Comparison of ENCODE assay signal across 8 cellular contexts in genomic region chrY:13435968-13436937, GRCh38. TPM values are rescaled to one million over a fixed set of nuclear protein-coding genes. Genes with fewer than 3 reads are reported as not detected.
A peak's percentile ranks its signal among the peaks of the same experiment; 100 is the strongest.
DNase-seq lines count a peak whose midpoint lies in the region; ATAC-seq and TF ChIP-seq lines count a peak whose summit lies in the region.

No MANE protein-coding gene starts in this region.

- ATAC-seq in HG03025 (IDR thresholded peaks at IDR 0.05; ENCODE audit: low FRiP score, unreplicated experiment) = no peak

- H3K4me3 ChIP-seq in fibroblast of pulmonary artery (replicated peaks; ENCODE audit: low read depth, low read length) = peak overlapping the region; percentile 62

- DNase-seq in NCI-H2171 treated with DMSO at 0.1 percent for 48 hours (lab: John Stamatoyannopoulos, UW) = peak; percentile 21
- DNase-seq in NCI-H2171 (lab: John Stamatoyannopoulos, UW) = no peak
- DNase-seq in T-helper 2 cell = peak in 4 of 5 experiments; percentile 21 to 70 (median 48)
- DNase-seq in fibroblast of pulmonary artery (ENCODE audit: low read depth) = peak; percentile 59
- DNase-seq in stimulated activated CD8-positive, alpha-beta memory T cell treated with anti-CD3 and anti-CD28 coated beads, Interleukin-15, amount 100 ng/mL, for 1 hour (ENCODE audit: low read depth) = peak; percentile 32
- no peak for DNase-seq in SK-N-DZ (ENCODE audit: low spot score)
- no peak for DNase-seq in NCI-H187 treated with DMSO at 0.1 percent for 48 hours (lab: John Stamatoyannopoulos, UW)

- peak; percentile 56 for TF ChIP-seq CTCF in fibroblast of pulmonary artery (IDR thresholded peaks at IDR 0.05; ENCODE audit: low read length, missing control alignments)

RNA-seq across cellular contexts. Expression of gene UTY, which starts 43.6 kb away (rescaled TPM):
- not detected in 2 replicates for polyA plus RNA-seq in SK-N-DZ (2014; cell fraction: cytosol; rRNA removed)
- not detected in 2 replicates for polyA plus RNA-seq in SK-N-DZ (2014; cell fraction: nucleus; rRNA removed)

Comparison
In these comparisons a context has a peak if more than half of its experiments do, and no peak if none do; other contexts are left out.
1. DNase-seq: peak in NCI-H2171 treated with DMSO at 0.1 percent for 48 hours (single experiment), T-helper 2 cell (4 of 5), fibroblast of pulmonary artery (single experiment) and stimulated activated CD8-positive, alpha-beta memory T cell treated with anti-CD3 and anti-CD28 coated beads, Interleukin-15, amount 100 ng/mL, for 1 hour (single experiment); none in NCI-H2171 (single experiment), SK-N-DZ (single experiment) and NCI-H187 treated with DMSO at 0.1 percent for 48 hours (single experiment).